ENCODE assay signal across 14 cellular contexts in genomic region chr13:40087021-40088002, GRCh38.
DNase-seq lines count a peak whose midpoint lies in the region; ATAC-seq, FAIRE-seq and TF ChIP-seq lines count a peak whose summit lies in the region.
"Had no signal": no experiment of that assay in that cellular context is flagged by ENCODE, and none has a peak within 500 bp of the region (broad histone marks: within the 10 kb centered on the region; RNA-seq: fewer than 3 reads in every experiment).

No MANE protein-coding gene starts in this region.

- POLR2A ChIA-PET in PC-3 (lab: Charles Lee; ENCODE audit: unreplicated experiment) = no interaction called here

- H3K27ac ChIP-seq in right atrium auricular region (no peak overlapping the region), left ventricle myocardium inferior (replicated peaks) (no peak overlapping the region), PC-3 (ENCODE audit: low read length) (no peak overlapping the region), keratinocyte (ENCODE audit: control insufficient read depth, insufficient read depth, low read length) (no peak overlapping the region)
- H3K27ac ChIP-seq: heart left ventricle, stomach had no signal

- no TSS peak for BruUV-seq in PC-3 (replicated peaks; lab: Mats Ljungman, UMichigan)

- H3K27me3 Mint-ChIP-seq in stimulated activated naive B cell treated with anti-CD40 and anti-IgM and Interleukin-4, amounts not matched to agents 10 μg/mL and 1 μg/mL and 100 μg/mL, for 72 hours = no peaks in the 10 kb centered on the region

- DNase-seq in right atrium auricular region (ENCODE audit: low spot score) (peak; percentile 42), left ventricle myocardium inferior (no peak), PC-3 (peak; percentile 14), keratinocyte (ENCODE audit: low read depth, low spot score) (no peak), NCI-H226 (no peak), NCI-H2196 treated with DMSO at 0.1 percent for 48 hours (lab: John Stamatoyannopoulos, UW; ENCODE audit: unreplicated experiment) (no peak)
- no peak for DNase-seq in stimulated activated naive B cell treated with anti-CD40 and anti-IgM and Interleukin-4, amounts not matched to agents 10 μg/mL and 1 μg/mL and 100 μg/mL, for 72 hours
- DNase-seq: activated CD4-positive, alpha-beta T cell treated with anti-CD3 and anti-CD28 coated beads, Interleukin-2, amount 50 U/mL, for 48 hours; activated T-cell treated with anti-CD3 and anti-CD28 coated beads, Interleukin-2, amount 50 U/mL, for 72 hours; heart left ventricle; NCI-H187 treated with DMSO at 0.1 percent for 48 hours; stomach had no signal

- no peaks in the 10 kb centered on the region for H3F3A ChIP-seq in PC-3 (ENCODE audit: low read length, unreplicated experiment)

- H3K4me1 Mint-ChIP-seq in stimulated activated naive B cell treated with anti-CD40 and anti-IgM and Interleukin-4, amounts not matched to agents 10 μg/mL and 1 μg/mL and 100 μg/mL, for 72 hours = no peaks in the 10 kb centered on the region

- H3K4me1 ChIP-seq in right atrium auricular region = no peaks in the 10 kb centered on the region
- no peaks in the 10 kb centered on the region for H3K4me1 ChIP-seq in left ventricle myocardium inferior
- H3K4me1 ChIP-seq in PC-3 (ENCODE audit: insufficient read depth, low read length) = peaks cover 2% of the 10 kb centered on the region; the same call in 1 of the 2 replicates
- H3K4me1 ChIP-seq in keratinocyte (ENCODE audit: control insufficient read depth, extremely low read depth, insufficient read depth, low read length) = peaks cover 9% of the 10 kb centered on the region

- H3K9me1 ChIP-seq in keratinocyte (ENCODE audit: control insufficient read depth, extremely low read depth, insufficient read depth, low read length) = no peaks in the 10 kb centered on the region

- H3K36me3 ChIP-seq in right atrium auricular region (no peaks in the 10 kb centered on the region), left ventricle myocardium inferior (no peaks in the 10 kb centered on the region), PC-3 (ENCODE audit: low read depth, low read length) (no peaks in the 10 kb centered on the region), keratinocyte (ENCODE audit: control insufficient read depth in 2 of 2, extremely low read depth in 1 of 2, insufficient read depth in 2 of 2, low read length in 2 of 2) (no peaks in the 10 kb centered on the region)
- H3K36me3 ChIP-seq: heart left ventricle, stomach had no signal

- no peak overlapping the region for H3K4me2 ChIP-seq in PC-3 (ENCODE audit: low read length)
- H3K4me2 ChIP-seq in keratinocyte (ENCODE audit: control insufficient read depth, extremely low read depth, insufficient read depth, low read depth, low read length) = no peak overlapping the region

- dilution Hi-C loops in keratinocyte (cut with MboI; ENCODE audit: extremely low pct_ligation_motif_present, low sequenced_read_pairs) = no loop called here

- H2AFZ ChIP-seq in PC-3 (ENCODE audit: low read length) = no peak overlapping the region
- H2AFZ ChIP-seq in keratinocyte (ENCODE audit: control insufficient read depth, low read length) = peak overlapping the region; percentile 14

- H3K9me2 ChIP-seq in PC-3 (replicated peaks; ENCODE audit: low read length) = no peaks in the 10 kb centered on the region

- TF ChIP-seq CTCF in right atrium auricular region (IDR thresholded peaks at IDR 0.05) (no peak), left ventricle myocardium inferior (IDR thresholded peaks at IDR 0.05; ENCODE audit: borderline replicate concordance) (no peak), PC-3 (conservative IDR thresholded peaks at IDR 0.05; ENCODE audit: low read depth, low read length) (no peak), keratinocyte (optimal IDR thresholded peaks at IDR 0.05 in 1 of 3, IDR thresholded peaks at IDR 0.05 in 1 of 3, conservative IDR thresholded peaks at IDR 0.05 in 1 of 3; ENCODE audit: extremely low read depth in 1 of 3, insufficient read depth in 2 of 3, low read length in 3 of 3) (no peak)

- no peak overlapping the region for H3K4me3 Mint-ChIP-seq in stimulated activated naive B cell treated with anti-CD40 and anti-IgM and Interleukin-4, amounts not matched to agents 10 μg/mL and 1 μg/mL and 100 μg/mL, for 72 hours
- H3K4me3 Mint-ChIP-seq: activated T-cell treated with anti-CD3 and anti-CD28 coated beads, Interleukin-2, amount 50 U/mL, for 72 hours had no signal

- H3K36me3 Mint-ChIP-seq in stimulated activated naive B cell treated with anti-CD40 and anti-IgM and Interleukin-4, amounts not matched to agents 10 μg/mL and 1 μg/mL and 100 μg/mL, for 72 hours = peaks cover 1 to 3% of the 10 kb centered on the region in 2 donors

- H3K27me3 ChIP-seq in right atrium auricular region = no peaks in the 10 kb centered on the region
- no peaks in the 10 kb centered on the region for H3K27me3 ChIP-seq in left ventricle myocardium inferior (ENCODE audit: low read depth)
- H3K27me3 ChIP-seq in PC-3 (ENCODE audit: low read length) = no peaks in the 10 kb centered on the region
- no peaks in the 10 kb centered on the region for H3K27me3 ChIP-seq in keratinocyte (ENCODE audit: control insufficient read depth, extremely low read depth, insufficient read depth, low read length)
- H3K27me3 ChIP-seq: heart left ventricle, stomach had no signal

- CTCF ChIA-PET in PC-3 (lab: Charles Lee) = no interaction called here

- ATAC-seq in PC-3 = no peak
- no peak for ATAC-seq in HG03097 (IDR thresholded peaks at IDR 0.05; ENCODE audit: low FRiP score, unreplicated experiment)
- no peak for ATAC-seq in stimulated activated naive B cell treated with anti-CD40 and anti-IgM and Interleukin-4, amounts not matched to agents 10 μg/mL and 1 μg/mL and 100 μg/mL, for 72 hours (replicated peaks)
- ATAC-seq: activated T-cell treated with anti-CD3 and anti-CD28 coated beads, Interleukin-2, amount 50 U/mL, for 72 hours; heart left ventricle had no signal

- intact Hi-C loops in left ventricle myocardium inferior (cut with micrococcal nuclease) = no loop called here
- intact Hi-C loops in PC-3 (cut with micrococcal nuclease) = no loop called here

- FAIRE-seq in keratinocyte (lab: Jason Lieb, UNC) = no peak
- FAIRE-seq: TTC549 had no signal

- H3K9ac ChIP-seq in PC-3 (ENCODE audit: low read length) = no peak overlapping the region
- H3K9ac ChIP-seq in keratinocyte (ENCODE audit: control insufficient read depth, extremely low read depth, insufficient read depth, low read length) = no peak overlapping the region

- H3K79me2 ChIP-seq in PC-3 (ENCODE audit: low read length) (no peaks in the 10 kb centered on the region), keratinocyte (ENCODE audit: control insufficient read depth, insufficient read depth, low read length) (no peaks in the 10 kb centered on the region)

- no peaks in the 10 kb centered on the region for H3K9me3 Mint-ChIP-seq in stimulated activated naive B cell treated with anti-CD40 and anti-IgM and Interleukin-4, amounts not matched to agents 10 μg/mL and 1 μg/mL and 100 μg/mL, for 72 hours
- H3K9me3 Mint-ChIP-seq: activated T-cell treated with anti-CD3 and anti-CD28 coated beads, Interleukin-2, amount 50 U/mL, for 72 hours had no signal

- H3K4me3 ChIP-seq in right atrium auricular region (no peak overlapping the region), left ventricle myocardium inferior (no peak overlapping the region), PC-3 (ENCODE audit: low read length) (no peak overlapping the region), keratinocyte (ENCODE audit: control insufficient read depth in 2 of 3, extremely low read depth in 1 of 3, insufficient read depth in 2 of 3, low read depth in 1 of 3, low read length in 3 of 3) (no peak overlapping the region)
- H3K4me3 ChIP-seq: heart left ventricle, stomach had no signal

- H3K27ac Mint-ChIP-seq in stimulated activated naive B cell treated with anti-CD40 and anti-IgM and Interleukin-4, amounts not matched to agents 10 μg/mL and 1 μg/mL and 100 μg/mL, for 72 hours = no peak overlapping the region
- H3K27ac Mint-ChIP-seq: activated T-cell treated with anti-CD3 and anti-CD28 coated beads, Interleukin-2, amount 50 U/mL, for 72 hours had no signal

- H4K20me1 ChIP-seq in PC-3 (ENCODE audit: low read length) (no peaks in the 10 kb centered on the region), keratinocyte (ENCODE audit: control insufficient read depth, extremely low read depth, insufficient read depth, low read length) (no peaks in the 10 kb centered on the region)

- no peaks in the 10 kb centered on the region for H3K9me3 ChIP-seq in right atrium auricular region
- H3K9me3 ChIP-seq in left ventricle myocardium inferior (replicated peaks) = no peaks in the 10 kb centered on the region
- H3K9me3 ChIP-seq in PC-3 (ENCODE audit: low read length) = no peaks in the 10 kb centered on the region
- H3K9me3 ChIP-seq in keratinocyte (ENCODE audit: control insufficient read depth, low read depth, low read length) = no peaks in the 10 kb centered on the region
- H3K9me3 ChIP-seq: heart left ventricle, stomach had no signal

Comparison
In these comparisons a context has a peak if more than half of its experiments do, and no peak if none do; other contexts are left out.
1. DNase-seq: peak in right atrium auricular region (single experiment) and PC-3 (single experiment); none in left ventricle myocardium inferior (single experiment), keratinocyte (single experiment), NCI-H226 (single experiment), NCI-H2196 treated with DMSO at 0.1 percent for 48 hours (single experiment) and stimulated activated naive B cell treated with anti-CD40 and anti-IgM and Interleukin-4, amounts not matched to agents 10 μg/mL and 1 μg/mL and 100 μg/mL, for 72 hours (single experiment).